In the genomic region with DNA sequence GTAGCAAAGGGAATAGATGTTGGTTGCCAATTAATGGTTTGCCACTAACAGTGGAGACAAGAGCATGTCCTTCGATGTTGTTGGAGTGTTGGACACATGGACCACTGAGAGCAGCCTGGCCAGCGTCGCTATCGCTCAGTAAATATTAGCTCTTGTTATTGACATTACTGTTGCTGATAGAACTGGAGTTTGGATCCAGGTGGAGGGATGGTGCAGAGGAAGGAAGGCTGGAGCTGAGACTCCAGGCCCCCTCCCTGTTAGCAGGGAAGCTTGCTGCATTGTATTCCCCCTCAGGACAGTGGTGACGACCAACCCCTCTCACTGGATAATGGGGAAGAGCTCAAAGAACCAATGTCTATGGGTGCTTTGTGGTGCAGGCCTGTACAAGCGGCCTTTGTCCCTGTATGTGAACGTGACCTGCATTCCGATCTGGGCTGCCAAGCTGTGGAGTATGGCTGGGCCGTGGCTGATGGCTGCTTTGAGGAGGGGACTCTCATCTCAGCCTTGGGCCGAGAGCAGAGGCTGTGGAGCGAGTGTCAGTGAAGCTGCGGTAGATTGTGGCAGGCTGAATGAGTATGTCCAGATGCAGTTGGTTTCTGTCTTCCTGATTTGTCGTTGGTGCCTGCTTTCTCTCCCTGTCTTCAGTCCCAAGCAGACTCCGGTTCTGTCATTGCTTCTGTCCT, we compare ENCODE assay signal across 1 cellular context.
TF ChIP-seq lines count a peak whose summit lies in the region.

No MANE protein-coding gene starts in this region.

TF ChIP-seq in HepG2, 621 proteins besides CTCF, POLR2A, EP300 and RAD21 (continued from another document and continues in another):
- no peak for TF ChIP-seq MAZ (IDR thresholded peaks at IDR 0.05; ENCODE audit: borderline replicate concordance, low read depth, low read length)
- TF ChIP-seq MAZ (CRISPR knock-in tag; IDR thresholded peaks at IDR 0.05; ENCODE audit: low read depth), result peak; percentile 71; the same call in 1 of the 2 replicates
- TF ChIP-seq PHF8 (CRISPR knock-in tag; IDR thresholded peaks at IDR 0.05), result peak; percentile 49
- no peak for TF ChIP-seq SP2 (CRISPR knock-in tag; IDR thresholded peaks at IDR 0.05)
- TF ChIP-seq, protein P1, sequence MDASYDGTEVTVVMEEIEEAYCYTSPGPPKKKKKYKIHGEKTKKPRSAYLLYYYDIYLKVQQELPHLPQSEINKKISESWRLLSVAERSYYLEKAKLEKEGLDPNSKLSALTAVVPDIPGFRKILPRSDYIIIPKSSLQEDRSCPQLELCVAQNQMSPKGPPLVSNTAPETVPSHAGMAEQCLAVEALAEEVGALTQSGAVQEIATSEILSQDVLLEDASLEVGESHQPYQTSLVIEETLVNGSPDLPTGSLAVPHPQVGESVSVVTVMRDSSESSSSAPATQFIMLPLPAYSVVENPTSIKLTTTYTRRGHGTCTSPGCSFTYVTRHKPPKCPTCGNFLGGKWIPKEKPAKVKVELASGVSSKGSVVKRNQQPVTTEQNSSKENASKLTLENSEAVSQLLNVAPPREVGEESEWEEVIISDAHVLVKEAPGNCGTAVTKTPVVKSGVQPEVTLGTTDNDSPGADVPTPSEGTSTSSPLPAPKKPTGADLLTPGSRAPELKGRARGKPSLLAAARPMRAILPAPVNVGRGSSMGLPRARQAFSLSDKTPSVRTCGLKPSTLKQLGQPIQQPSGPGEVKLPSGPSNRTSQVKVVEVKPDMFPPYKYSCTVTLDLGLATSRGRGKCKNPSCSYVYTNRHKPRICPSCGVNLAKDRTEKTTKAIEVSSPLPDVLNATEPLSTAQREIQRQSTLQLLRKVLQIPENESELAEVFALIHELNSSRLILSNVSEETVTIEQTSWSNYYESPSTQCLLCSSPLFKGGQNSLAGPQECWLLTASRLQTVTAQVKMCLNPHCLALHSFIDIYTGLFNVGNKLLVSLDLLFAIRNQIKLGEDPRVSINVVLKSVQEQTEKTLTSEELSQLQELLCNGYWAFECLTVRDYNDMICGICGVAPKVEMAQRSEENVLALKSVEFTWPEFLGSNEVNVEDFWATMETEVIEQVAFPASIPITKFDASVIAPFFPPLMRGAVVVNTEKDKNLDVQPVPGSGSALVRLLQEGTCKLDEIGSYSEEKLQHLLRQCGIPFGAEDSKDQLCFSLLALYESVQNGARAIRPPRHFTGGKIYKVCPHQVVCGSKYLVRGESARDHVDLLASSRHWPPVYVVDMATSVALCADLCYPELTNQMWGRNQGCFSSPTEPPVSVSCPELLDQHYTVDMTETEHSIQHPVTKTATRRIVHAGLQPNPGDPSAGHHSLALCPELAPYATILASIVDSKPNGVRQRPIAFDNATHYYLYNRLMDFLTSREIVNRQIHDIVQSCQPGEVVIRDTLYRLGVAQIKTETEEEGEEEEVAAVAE (CRISPR knock-in tag; IDR thresholded peaks at IDR 0.05; ENCODE audit: borderline replicate concordance), result peak; percentile 93
- peak; percentile 67 for TF ChIP-seq RARA (CRISPR knock-in tag; IDR thresholded peaks at IDR 0.05)
- TF ChIP-seq, protein P2, sequence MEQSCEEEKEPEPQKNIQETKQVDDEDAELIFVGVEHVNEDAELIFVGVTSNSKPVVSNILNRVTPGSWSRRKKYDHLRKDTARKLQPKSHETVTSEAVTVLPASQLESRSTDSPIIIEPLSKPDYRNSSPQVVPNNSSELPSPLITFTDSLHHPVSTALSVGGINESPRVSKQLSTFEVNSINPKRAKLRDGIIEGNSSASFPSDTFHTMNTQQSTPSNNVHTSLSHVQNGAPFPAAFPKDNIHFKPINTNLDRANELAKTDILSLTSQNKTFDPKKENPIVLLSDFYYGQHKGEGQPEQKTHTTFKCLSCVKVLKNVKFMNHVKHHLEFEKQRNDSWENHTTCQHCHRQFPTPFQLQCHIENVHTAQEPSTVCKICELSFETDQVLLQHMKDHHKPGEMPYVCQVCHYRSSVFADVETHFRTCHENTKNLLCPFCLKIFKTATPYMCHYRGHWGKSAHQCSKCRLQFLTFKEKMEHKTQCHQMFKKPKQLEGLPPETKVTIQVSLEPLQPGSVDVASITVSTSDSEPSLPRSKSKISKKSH (CRISPR knock-in tag; IDR thresholded peaks at IDR 0.05; ENCODE audit: borderline replicate concordance), result no peak; the same call in 1 of the 2 replicates
- TF ChIP-seq, protein P3, sequence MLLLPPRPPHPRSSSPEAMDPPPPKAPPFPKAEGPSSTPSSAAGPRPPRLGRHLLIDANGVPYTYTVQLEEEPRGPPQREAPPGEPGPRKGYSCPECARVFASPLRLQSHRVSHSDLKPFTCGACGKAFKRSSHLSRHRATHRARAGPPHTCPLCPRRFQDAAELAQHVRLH (CRISPR knock-in tag; IDR thresholded peaks at IDR 0.05; ENCODE audit: borderline replicate concordance, low read depth), result peak; percentile 66; the same call in 1 of the 2 replicates
- peak; percentile 60; the same call in 1 of the 2 replicates for TF ChIP-seq SP4 (CRISPR knock-in tag; IDR thresholded peaks at IDR 0.05)
- 0 out of 2 replicates have a peak, but pooled peaks have one; percentile 27 for TF ChIP-seq ZBTB3 (CRISPR knock-in tag; IDR thresholded peaks at IDR 0.05; ENCODE audit: borderline replicate concordance, low read depth)
- TF ChIP-seq, protein P4, sequence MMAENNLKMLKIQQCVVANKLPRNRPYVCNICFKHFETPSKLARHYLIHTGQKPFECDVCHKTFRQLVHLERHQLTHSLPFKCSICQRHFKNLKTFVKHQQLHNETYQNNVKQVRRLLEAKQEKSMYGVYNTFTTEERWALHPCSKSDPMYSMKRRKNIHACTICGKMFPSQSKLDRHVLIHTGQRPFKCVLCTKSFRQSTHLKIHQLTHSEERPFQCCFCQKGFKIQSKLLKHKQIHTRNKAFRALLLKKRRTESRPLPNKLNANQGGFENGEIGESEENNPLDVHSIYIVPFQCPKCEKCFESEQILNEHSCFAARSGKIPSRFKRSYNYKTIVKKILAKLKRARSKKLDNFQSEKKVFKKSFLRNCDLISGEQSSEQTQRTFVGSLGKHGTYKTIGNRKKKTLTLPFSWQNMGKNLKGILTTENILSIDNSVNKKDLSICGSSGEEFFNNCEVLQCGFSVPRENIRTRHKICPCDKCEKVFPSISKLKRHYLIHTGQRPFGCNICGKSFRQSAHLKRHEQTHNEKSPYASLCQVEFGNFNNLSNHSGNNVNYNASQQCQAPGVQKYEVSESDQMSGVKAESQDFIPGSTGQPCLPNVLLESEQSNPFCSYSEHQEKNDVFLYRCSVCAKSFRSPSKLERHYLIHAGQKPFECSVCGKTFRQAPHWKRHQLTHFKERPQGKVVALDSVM (CRISPR knock-in tag; IDR thresholded peaks at IDR 0.05), result 0 out of 2 replicates have a peak, but pooled peaks have one; percentile 3
- no peak for TF ChIP-seq ZNF720 (CRISPR knock-in tag; IDR thresholded peaks at IDR 0.05)
- no peak for TF ChIP-seq AGO2 (optimal IDR thresholded peaks at IDR 0.05; ENCODE audit: low read depth, low read length)
- peak; percentile 73 for TF ChIP-seq ARNTL (CRISPR knock-in tag; IDR thresholded peaks at IDR 0.05)
- TF ChIP-seq ZNF225 (CRISPR knock-in tag; IDR thresholded peaks at IDR 0.05), result no peak
- TF ChIP-seq ZSCAN29 (CRISPR knock-in tag; conservative IDR thresholded peaks at IDR 0.05), result peak; percentile 84; the same call in 1 of the 2 replicates
- no peak for TF ChIP-seq RAD51 (IDR thresholded peaks at IDR 0.05; ENCODE audit: borderline replicate concordance)
- no peak for TF ChIP-seq KAT2B (IDR thresholded peaks at IDR 0.05; ENCODE audit: borderline replicate concordance, low read depth, low read length)
- no peak for TF ChIP-seq ELF1 (CRISPR knock-in tag; IDR thresholded peaks at IDR 0.05)
- TF ChIP-seq ZNF282 (IDR thresholded peaks at IDR 0.05; ENCODE audit: partially characterized antibody), result no peak
- TF ChIP-seq, protein P5, sequence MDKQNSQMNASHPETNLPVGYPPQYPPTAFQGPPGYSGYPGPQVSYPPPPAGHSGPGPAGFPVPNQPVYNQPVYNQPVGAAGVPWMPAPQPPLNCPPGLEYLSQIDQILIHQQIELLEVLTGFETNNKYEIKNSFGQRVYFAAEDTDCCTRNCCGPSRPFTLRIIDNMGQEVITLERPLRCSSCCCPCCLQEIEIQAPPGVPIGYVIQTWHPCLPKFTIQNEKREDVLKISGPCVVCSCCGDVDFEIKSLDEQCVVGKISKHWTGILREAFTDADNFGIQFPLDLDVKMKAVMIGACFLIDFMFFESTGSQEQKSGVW (CRISPR knock-in tag; IDR thresholded peaks at IDR 0.05; ENCODE audit: borderline replicate concordance), result no peak
- 0 out of 2 replicates have a peak, but pooled peaks have one; percentile 41 for TF ChIP-seq SRY (CRISPR knock-in tag; IDR thresholded peaks at IDR 0.05)
- TF ChIP-seq ISL2 (CRISPR knock-in tag; IDR thresholded peaks at IDR 0.05), result peak; percentile 85
- TF ChIP-seq, protein P6, sequence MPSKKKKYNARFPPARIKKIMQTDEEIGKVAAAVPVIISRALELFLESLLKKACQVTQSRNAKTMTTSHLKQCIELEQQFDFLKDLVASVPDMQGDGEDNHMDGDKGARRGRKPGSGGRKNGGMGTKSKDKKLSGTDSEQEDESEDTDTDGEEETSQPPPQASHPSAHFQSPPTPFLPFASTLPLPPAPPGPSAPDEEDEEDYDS (CRISPR knock-in tag; IDR thresholded peaks at IDR 0.05), result no peak
- peak; percentile 87; the same call in 1 of the 2 replicates for TF ChIP-seq MTA1 (CRISPR knock-in tag; IDR thresholded peaks at IDR 0.05; ENCODE audit: borderline replicate concordance)
- TF ChIP-seq, protein P7, sequence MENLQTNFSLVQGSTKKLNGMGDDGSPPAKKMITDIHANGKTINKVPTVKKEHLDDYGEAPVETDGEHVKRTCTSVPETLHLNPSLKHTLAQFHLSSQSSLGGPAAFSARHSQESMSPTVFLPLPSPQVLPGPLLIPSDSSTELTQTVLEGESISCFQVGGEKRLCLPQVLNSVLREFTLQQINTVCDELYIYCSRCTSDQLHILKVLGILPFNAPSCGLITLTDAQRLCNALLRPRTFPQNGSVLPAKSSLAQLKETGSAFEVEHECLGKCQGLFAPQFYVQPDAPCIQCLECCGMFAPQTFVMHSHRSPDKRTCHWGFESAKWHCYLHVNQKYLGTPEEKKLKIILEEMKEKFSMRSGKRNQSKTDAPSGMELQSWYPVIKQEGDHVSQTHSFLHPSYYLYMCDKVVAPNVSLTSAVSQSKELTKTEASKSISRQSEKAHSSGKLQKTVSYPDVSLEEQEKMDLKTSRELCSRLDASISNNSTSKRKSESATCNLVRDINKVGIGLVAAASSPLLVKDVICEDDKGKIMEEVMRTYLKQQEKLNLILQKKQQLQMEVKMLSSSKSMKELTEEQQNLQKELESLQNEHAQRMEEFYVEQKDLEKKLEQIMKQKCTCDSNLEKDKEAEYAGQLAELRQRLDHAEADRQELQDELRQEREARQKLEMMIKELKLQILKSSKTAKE (CRISPR knock-in tag; IDR thresholded peaks at IDR 0.05; ENCODE audit: borderline replicate concordance), result peak; percentile 78; the same call in 1 of the 2 replicates
- 0 out of 2 replicates have a peak, but pooled peaks have one; percentile 60 for TF ChIP-seq FOXP1 (IDR thresholded peaks at IDR 0.05)
- peak; percentile 82 for TF ChIP-seq FOXP1 (CRISPR knock-in tag; IDR thresholded peaks at IDR 0.05)
- TF ChIP-seq ZBTB7B (CRISPR knock-in tag; IDR thresholded peaks at IDR 0.05), result peak; percentile 72
- TF ChIP-seq, protein P8, sequence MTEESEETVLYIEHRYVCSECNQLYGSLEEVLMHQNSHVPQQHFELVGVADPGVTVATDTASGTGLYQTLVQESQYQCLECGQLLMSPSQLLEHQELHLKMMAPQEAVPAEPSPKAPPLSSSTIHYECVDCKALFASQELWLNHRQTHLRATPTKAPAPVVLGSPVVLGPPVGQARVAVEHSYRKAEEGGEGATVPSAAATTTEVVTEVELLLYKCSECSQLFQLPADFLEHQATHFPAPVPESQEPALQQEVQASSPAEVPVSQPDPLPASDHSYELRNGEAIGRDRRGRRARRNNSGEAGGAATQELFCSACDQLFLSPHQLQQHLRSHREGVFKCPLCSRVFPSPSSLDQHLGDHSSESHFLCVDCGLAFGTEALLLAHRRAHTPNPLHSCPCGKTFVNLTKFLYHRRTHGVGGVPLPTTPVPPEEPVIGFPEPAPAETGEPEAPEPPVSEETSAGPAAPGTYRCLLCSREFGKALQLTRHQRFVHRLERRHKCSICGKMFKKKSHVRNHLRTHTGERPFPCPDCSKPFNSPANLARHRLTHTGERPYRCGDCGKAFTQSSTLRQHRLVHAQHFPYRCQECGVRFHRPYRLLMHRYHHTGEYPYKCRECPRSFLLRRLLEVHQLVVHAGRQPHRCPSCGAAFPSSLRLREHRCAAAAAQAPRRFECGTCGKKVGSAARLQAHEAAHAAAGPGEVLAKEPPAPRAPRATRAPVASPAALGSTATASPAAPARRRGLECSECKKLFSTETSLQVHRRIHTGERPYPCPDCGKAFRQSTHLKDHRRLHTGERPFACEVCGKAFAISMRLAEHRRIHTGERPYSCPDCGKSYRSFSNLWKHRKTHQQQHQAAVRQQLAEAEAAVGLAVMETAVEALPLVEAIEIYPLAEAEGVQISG (CRISPR knock-in tag; IDR thresholded peaks at IDR 0.05), result peak; percentile 77
- no peak for TF ChIP-seq SMARCC2 (IDR thresholded peaks at IDR 0.05)
- TF ChIP-seq, protein P9, sequence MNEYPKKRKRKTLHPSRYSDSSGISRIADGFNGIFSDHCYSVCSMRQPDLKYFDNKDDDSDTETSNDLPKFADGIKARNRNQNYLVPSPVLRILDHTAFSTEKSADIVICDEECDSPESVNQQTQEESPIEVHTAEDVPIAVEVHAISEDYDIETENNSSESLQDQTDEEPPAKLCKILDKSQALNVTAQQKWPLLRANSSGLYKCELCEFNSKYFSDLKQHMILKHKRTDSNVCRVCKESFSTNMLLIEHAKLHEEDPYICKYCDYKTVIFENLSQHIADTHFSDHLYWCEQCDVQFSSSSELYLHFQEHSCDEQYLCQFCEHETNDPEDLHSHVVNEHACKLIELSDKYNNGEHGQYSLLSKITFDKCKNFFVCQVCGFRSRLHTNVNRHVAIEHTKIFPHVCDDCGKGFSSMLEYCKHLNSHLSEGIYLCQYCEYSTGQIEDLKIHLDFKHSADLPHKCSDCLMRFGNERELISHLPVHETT (CRISPR knock-in tag; conservative IDR thresholded peaks at IDR 0.05), result peak; percentile 63; the same call in 1 of the 2 replicates
- TF ChIP-seq, protein P10, sequence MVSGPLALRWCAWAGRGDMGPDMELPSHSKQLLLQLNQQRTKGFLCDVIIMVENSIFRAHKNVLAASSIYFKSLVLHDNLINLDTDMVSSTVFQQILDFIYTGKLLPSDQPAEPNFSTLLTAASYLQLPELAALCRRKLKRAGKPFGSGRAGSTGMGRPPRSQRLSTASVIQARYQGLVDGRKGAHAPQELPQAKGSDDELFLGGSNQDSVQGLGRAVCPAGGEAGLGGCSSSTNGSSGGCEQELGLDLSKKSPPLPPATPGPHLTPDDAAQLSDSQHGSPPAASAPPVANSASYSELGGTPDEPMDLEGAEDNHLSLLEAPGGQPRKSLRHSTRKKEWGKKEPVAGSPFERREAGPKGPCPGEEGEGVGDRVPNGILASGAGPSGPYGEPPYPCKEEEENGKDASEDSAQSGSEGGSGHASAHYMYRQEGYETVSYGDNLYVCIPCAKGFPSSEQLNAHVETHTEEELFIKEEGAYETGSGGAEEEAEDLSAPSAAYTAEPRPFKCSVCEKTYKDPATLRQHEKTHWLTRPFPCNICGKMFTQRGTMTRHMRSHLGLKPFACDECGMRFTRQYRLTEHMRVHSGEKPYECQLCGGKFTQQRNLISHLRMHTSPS (CRISPR knock-in tag; IDR thresholded peaks at IDR 0.05; ENCODE audit: low read depth), result no peak
- TF ChIP-seq DPF2 (CRISPR knock-in tag; IDR thresholded peaks at IDR 0.05; ENCODE audit: borderline replicate concordance, low read depth), result peak; percentile 90
